ENCODE assay signal across 8 cellular contexts in genomic region chrX:153766871-153767673, GRCh38. TPM values are rescaled to one million over a fixed set of nuclear protein-coding genes. Genes with fewer than 3 reads are reported as not detected.
DNase-seq lines count a peak whose midpoint lies in the region; ATAC-seq and TF ChIP-seq lines count a peak whose summit lies in the region.

No MANE protein-coding gene starts in this region.

- no peak overlapping the region for H3K4me3 ChIP-seq in RWPE2 (ENCODE audit: severe bottlenecking)

- no peaks in the 10 kb centered on the region for H3K4me1 ChIP-seq in RWPE2 (ENCODE audit: insufficient read depth, poor library complexity, severe bottlenecking)

- no peak for ATAC-seq in RWPE2 (ENCODE audit: low read depth)

- DNase-seq in activated effector memory CD4-positive, alpha-beta T cell treated with anti-CD3 and anti-CD28 coated beads, Interleukin-2, amount 50 U/mL, for 16 hours, result peak; percentile 39
- DNase-seq in activated effector memory CD4-positive, alpha-beta T cell treated with Interleukin-2 at 50 U/mL for 16 hours, result no peak
- DNase-seq in RWPE2 (ENCODE audit: low spot score) (peak; percentile 43), substantia nigra (lab: John Stamatoyannopoulos, UW) (no peak), NCI-H1105 treated with DMSO at 0.1 percent for 48 hours (lab: John Stamatoyannopoulos, UW) (no peak), A172 (ENCODE audit: low spot score) (no peak)
- DNase-seq in activated CD4-positive, alpha-beta T cell treated with anti-CD3 and anti-CD28 coated beads, Interleukin-2, amount 50 U/mL, for 4 hours, result no peak

- no peaks in the 10 kb centered on the region for H3K27me3 ChIP-seq in RWPE2 (ENCODE audit: insufficient read depth, poor library complexity, severe bottlenecking)
- no peaks in the 10 kb centered on the region for H3K27me3 ChIP-seq in layer of hippocampus (ENCODE audit: control insufficient read depth, insufficient read depth, low read length)

- H3K9me3 ChIP-seq in RWPE2 (ENCODE audit: severe bottlenecking), result no peaks in the 10 kb centered on the region

- H3K36me3 ChIP-seq in RWPE2 (ENCODE audit: low read depth), result no peaks in the 10 kb centered on the region

- H3K27ac ChIP-seq in RWPE2 (ENCODE audit: poor library complexity, severe bottlenecking) (peak overlapping the region; percentile 75), layer of hippocampus (ENCODE audit: low read depth, low read length) (peak overlapping the region; percentile 95), substantia nigra (ENCODE audit: low read depth, low read length, poor library complexity, severe bottlenecking) (peak overlapping the region; percentile 87)

- TF ChIP-seq CTCF in RWPE2 (IDR thresholded peaks at IDR 0.05; ENCODE audit: poor library complexity, severe bottlenecking), result no peak

RNA-seq across cellular contexts. Expression of gene PLXNB3, which starts 3.0 kb away (rescaled TPM):
- 13.8 and 14.3 TPM in 2 replicates for total RNA-seq in A172 (2014; rRNA removed; shearing (Covaris generic))

RNA-seq across cellular contexts. Expression of gene SRPK3, which starts 13.8 kb away (rescaled TPM):
- 0.59 and 2.2 TPM in 2 replicates for total RNA-seq in A172 (2014; rRNA removed; shearing (Covaris generic))

RNA-seq across cellular contexts. Expression of gene IDH3G, which starts 27.1 kb away (rescaled TPM):
- total RNA-seq in A172 (2014; rRNA removed; shearing (Covaris generic)), result 116 and 127 TPM in 2 replicates

RNA-seq across cellular contexts. Expression of gene SSR4, which starts 27.4 kb away (rescaled TPM):
- 227 and 287 TPM in 2 replicates for total RNA-seq in A172 (2014; rRNA removed; shearing (Covaris generic))

RNA-seq across cellular contexts. Expression of gene ABCD1, which starts 42.4 kb away (rescaled TPM):
- 44.7 and 44.8 TPM in 2 replicates for total RNA-seq in A172 (2014; rRNA removed; shearing (Covaris generic))

Comparison
In these comparisons a context has a peak if more than half of its experiments do, and no peak if none do; other contexts are left out.
1. DNase-seq: peak in activated effector memory CD4-positive, alpha-beta T cell treated with anti-CD3 and anti-CD28 coated beads, Interleukin-2, amount 50 U/mL, for 16 hours (single experiment) and RWPE2 (single experiment); none in activated effector memory CD4-positive, alpha-beta T cell treated with Interleukin-2 at 50 U/mL for 16 hours (single experiment), substantia nigra (0 of 49), NCI-H1105 treated with DMSO at 0.1 percent for 48 hours (single experiment), activated CD4-positive, alpha-beta T cell treated with anti-CD3 and anti-CD28 coated beads, Interleukin-2, amount 50 U/mL, for 4 hours (0 of 2) and A172 (single experiment).
2. Peak in every context shown above with its lines, with median percentiles within 50 percentile points of each other: H3K27ac ChIP-seq.